19 cellular contexts compared by ENCODE assay signal in the genomic region with DNA sequence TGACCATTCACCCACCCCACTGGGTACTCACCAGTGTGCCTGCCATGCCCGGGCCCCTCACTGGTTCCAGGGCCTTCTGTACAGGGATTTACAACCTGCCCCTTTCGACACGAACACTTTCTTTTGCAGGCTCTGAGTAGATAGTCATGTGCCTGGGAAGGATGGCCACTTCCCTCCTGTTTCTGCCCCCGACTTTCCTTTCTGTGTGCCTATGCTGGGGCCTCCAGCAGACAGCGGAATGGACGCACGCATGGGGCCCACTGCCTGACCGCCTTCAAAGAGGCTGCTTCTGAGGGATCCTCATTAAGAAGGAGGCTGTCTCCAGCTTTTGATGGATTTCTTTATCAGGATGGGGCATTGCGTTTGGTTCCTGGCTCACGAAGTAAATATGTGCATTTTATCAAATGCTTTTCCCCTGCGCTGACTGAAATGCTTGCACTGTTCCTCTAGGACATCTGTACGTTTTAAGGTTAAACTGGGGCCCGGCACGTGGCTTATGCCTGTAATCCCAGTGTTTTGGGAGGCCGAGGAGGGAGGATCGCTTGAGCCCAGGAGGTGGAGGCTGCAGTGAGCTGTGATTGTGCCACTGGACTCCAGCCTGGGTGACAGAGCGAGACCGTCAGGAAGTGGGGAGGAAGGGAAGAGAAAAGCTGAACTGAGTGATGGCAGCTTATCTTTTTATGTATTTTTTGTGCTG. TPM values are rescaled to one million over a fixed set of nuclear protein-coding genes. Genes with fewer than 3 reads are reported as not detected.
DNase-seq lines count a peak whose midpoint lies in the region; ATAC-seq and TF ChIP-seq lines count a peak whose summit lies in the region.
"Had no signal": no experiment of that assay in that cellular context is flagged by ENCODE, and none has a peak within 500 bp of the region (broad histone marks: within the 10 kb centered on the region; RNA-seq: fewer than 3 reads in every experiment).

No MANE protein-coding gene starts in this region.

- H2BK120ac ChIP-seq in neuronal stem cell (ENCODE audit: low read depth, low read length) = no peak overlapping the region

- WGBS in neuronal stem cell (ENCODE audit: extremely low coverage in 2 of 2, insufficient read length in 2 of 2, insufficient replicate concordance in 1 of 2), 2 donors = no CpG with 5 or more reads among the region's 18 CpGs
- WGBS in aorta, 2 donors = 72% methylated on average over 18 of the region's 18 CpGs
- WGBS in sigmoid colon, 2 donors = 78 to 85% methylated on average over 18 of the region's 18 CpGs

- TF ChIP-seq POLR2A in sigmoid colon (IDR thresholded peaks at IDR 0.05) = no peak

- DNase-seq in activated effector memory CD4-positive, alpha-beta T cell treated with anti-CD3 and anti-CD28 coated beads, Interleukin-2, amount 50 U/mL, for 16 hours = peak; percentile 42
- no peak for DNase-seq in activated effector memory CD4-positive, alpha-beta T cell treated with Interleukin-2 at 50 U/mL for 16 hours
- no peak for DNase-seq in stimulated activated naive CD8-positive, alpha-beta T cell treated with anti-CD3 and anti-CD28 coated beads, Interleukin-15, amount 100 ng/mL, for 72 hours
- DNase-seq in neuronal stem cell (ENCODE audit: low spot score) = no peak
- peak; percentile 18 to 34 for DNase-seq in aorta
- DNase-seq in RKO (ENCODE audit: low spot score) = no peak
- no peak for DNase-seq in sigmoid colon
- DNase-seq: AML-193; Calu3; CD8-positive, alpha-beta T cell; DMS79 treated with DMSO at 0.1 percent for 48 hours; GF-D8; HCEC 1CT had no signal

- no peak overlapping the region for H3K27ac ChIP-seq in neuronal stem cell (replicated peaks; ENCODE audit: low read length)
- H3K27ac ChIP-seq in aorta (ENCODE audit: low read depth in 1 of 2, low read length in 2 of 2) = no peak overlapping the region
- no peak overlapping the region for H3K27ac ChIP-seq in sigmoid colon
- H3K27ac ChIP-seq: 22Rv1, A549 had no signal

- H3K4me3 ChIP-seq in neuronal stem cell (ENCODE audit: low read length in 2 of 2) (no peak overlapping the region), aorta (ENCODE audit: low read length in 2 of 2) (no peak overlapping the region), sigmoid colon (no peak overlapping the region)
- H3K4me3 ChIP-seq: A549, GM23338 had no signal

- H2BK5ac ChIP-seq in neuronal stem cell (ENCODE audit: low read length) = no peak overlapping the region

- no peak overlapping the region for H3K18ac ChIP-seq in neuronal stem cell (ENCODE audit: low read length)

- H3K79me1 ChIP-seq in neuronal stem cell (ENCODE audit: low read depth, low read length) = peaks cover 3% of the 10 kb centered on the region

- no peak overlapping the region for H4K91ac ChIP-seq in neuronal stem cell (ENCODE audit: low read depth, low read length, poor library complexity)

- H2BK12ac ChIP-seq in neuronal stem cell (ENCODE audit: low read length) = no peak overlapping the region

- no peak overlapping the region for H3K9ac ChIP-seq in neuronal stem cell (ENCODE audit: low read depth, low read length, poor library complexity)

- peak overlapping the region; percentile 65 for H3K23ac ChIP-seq in neuronal stem cell (ENCODE audit: low read depth, low read length, poor library complexity)

- peak overlapping the region; percentile 56 for H2AK5ac ChIP-seq in neuronal stem cell (ENCODE audit: low read depth, low read length)

- no peaks in the 10 kb centered on the region for H3K4me1 Mint-ChIP-seq in stimulated activated naive CD8-positive, alpha-beta T cell treated with anti-CD3 and anti-CD28 coated beads, Interleukin-15, Interleukin-2, amounts not matched to agents 100 ng/mL and 50 ng/mL, for 24 hours (ENCODE audit: low read depth)
- no peaks in the 10 kb centered on the region for H3K4me1 Mint-ChIP-seq in stimulated activated naive CD8-positive, alpha-beta T cell treated with anti-CD3 and anti-CD28 coated beads, Interleukin-15, amount 100 ng/mL, for 72 hours

- peaks cover 0 to 10% of the 10 kb centered on the region in 2 donors for H3K9me3 ChIP-seq in neuronal stem cell (replicated peaks in 1 of 2; ENCODE audit: control insufficient read depth in 2 of 2, insufficient read depth in 1 of 2, low read depth in 1 of 2, low read length in 2 of 2)
- no peaks in the 10 kb centered on the region for H3K9me3 ChIP-seq in aorta (ENCODE audit: control insufficient read depth, low read length)
- H3K9me3 ChIP-seq in sigmoid colon = peaks cover 0 to 3% (median 0%) of the 10 kb centered on the region in 4 donors

- no peak for TF ChIP-seq CTCF in sigmoid colon (IDR thresholded peaks at IDR 0.05)

- H3K14ac ChIP-seq in neuronal stem cell (ENCODE audit: low read length) = no peak overlapping the region

- peaks cover 32% of the 10 kb centered on the region for H3K27me3 Mint-ChIP-seq in stimulated activated naive CD8-positive, alpha-beta T cell treated with anti-CD3 and anti-CD28 coated beads, Interleukin-15, Interleukin-2, amounts not matched to agents 100 ng/mL and 50 ng/mL, for 24 hours
- H3K27me3 Mint-ChIP-seq in stimulated activated naive CD8-positive, alpha-beta T cell treated with anti-CD3 and anti-CD28 coated beads, Interleukin-15, amount 100 ng/mL, for 72 hours = peaks cover 40% of the 10 kb centered on the region

- H3K4ac ChIP-seq in neuronal stem cell (ENCODE audit: low read length) = no peak overlapping the region

- H3K36me3 ChIP-seq in neuronal stem cell (replicated peaks in 1 of 2; ENCODE audit: control insufficient read depth in 2 of 2, insufficient read depth in 2 of 2, low read length in 2 of 2) (no peaks in the 10 kb centered on the region), aorta (ENCODE audit: control insufficient read depth in 1 of 2, insufficient read depth in 2 of 2, low read length in 1 of 2) (no peaks in the 10 kb centered on the region), sigmoid colon (no peaks in the 10 kb centered on the region)

- H3K27ac Mint-ChIP-seq in stimulated activated naive CD8-positive, alpha-beta T cell treated with anti-CD3 and anti-CD28 coated beads, Interleukin-15, Interleukin-2, amounts not matched to agents 100 ng/mL and 50 ng/mL, for 24 hours = peak overlapping the region; percentile 68
- no peak overlapping the region for H3K27ac Mint-ChIP-seq in stimulated activated naive CD8-positive, alpha-beta T cell treated with anti-CD3 and anti-CD28 coated beads, Interleukin-15, amount 100 ng/mL, for 72 hours
- H3K27ac Mint-ChIP-seq: CD8-positive, alpha-beta T cell; GM23338 had no signal

- no peak overlapping the region for H2BK15ac ChIP-seq in neuronal stem cell (ENCODE audit: low read length)

- H3K9me3 Mint-ChIP-seq in stimulated activated naive CD8-positive, alpha-beta T cell treated with anti-CD3 and anti-CD28 coated beads, Interleukin-15, Interleukin-2, amounts not matched to agents 100 ng/mL and 50 ng/mL, for 24 hours = no peaks in the 10 kb centered on the region
- no peaks in the 10 kb centered on the region for H3K9me3 Mint-ChIP-seq in stimulated activated naive CD8-positive, alpha-beta T cell treated with anti-CD3 and anti-CD28 coated beads, Interleukin-15, amount 100 ng/mL, for 72 hours
- H3K9me3 Mint-ChIP-seq: CD8-positive, alpha-beta T cell had no signal

- H3K4me3 Mint-ChIP-seq in stimulated activated naive CD8-positive, alpha-beta T cell treated with anti-CD3 and anti-CD28 coated beads, Interleukin-15, Interleukin-2, amounts not matched to agents 100 ng/mL and 50 ng/mL, for 24 hours = no peak overlapping the region
- H3K4me3 Mint-ChIP-seq in stimulated activated naive CD8-positive, alpha-beta T cell treated with anti-CD3 and anti-CD28 coated beads, Interleukin-15, amount 100 ng/mL, for 72 hours = no peak overlapping the region
- H3K4me3 Mint-ChIP-seq: CD8-positive, alpha-beta T cell; GM23338 had no signal

- H4K8ac ChIP-seq in neuronal stem cell (ENCODE audit: low read depth, low read length) = no peak overlapping the region

- TF ChIP-seq EP300 in sigmoid colon (IDR thresholded peaks at IDR 0.05) = no peak

- no peaks in the 10 kb centered on the region for H3K36me3 Mint-ChIP-seq in stimulated activated naive CD8-positive, alpha-beta T cell treated with anti-CD3 and anti-CD28 coated beads, Interleukin-15, Interleukin-2, amounts not matched to agents 100 ng/mL and 50 ng/mL, for 24 hours (ENCODE audit: low read depth)
- H3K36me3 Mint-ChIP-seq: CD8-positive, alpha-beta T cell had no signal

- intact Hi-C loops in aorta (cut with DNase I) = no loop called here
- intact Hi-C loops in sigmoid colon (cut with DNase I) = no loop called here

- H3K27me3 ChIP-seq in neuronal stem cell (ENCODE audit: control insufficient read depth in 3 of 3, insufficient read depth in 3 of 3, low read depth in 1 of 3, low read length in 3 of 3) (peaks cover 0 to 8% (median 0%) of the 10 kb centered on the region in 3 experiments), aorta (ENCODE audit: control insufficient read depth in 1 of 2, insufficient read depth in 2 of 2, low read length in 1 of 2) (no peaks in the 10 kb centered on the region), sigmoid colon (peaks cover 0 to 37% (median 33%) of the 10 kb centered on the region in 3 donors)

- peak overlapping the region; percentile 18 for H3K4me2 ChIP-seq in neuronal stem cell (ENCODE audit: insufficient read depth, low read length, poor library complexity, severe bottlenecking)
- H3K4me2 ChIP-seq: A549, GM23338 had no signal

- no peak for ATAC-seq in stimulated activated naive CD8-positive, alpha-beta T cell treated with anti-CD3 and anti-CD28 coated beads, Interleukin-15, amount 100 ng/mL, for 72 hours
- ATAC-seq in aorta (ENCODE audit: low FRiP score) = no peak
- ATAC-seq: A549; CD8-positive, alpha-beta T cell; GM23338; HepG2 had no signal

- peaks cover 0 to 1% of the 10 kb centered on the region in 2 donors for H3K4me1 ChIP-seq in neuronal stem cell (ENCODE audit: control insufficient read depth in 2 of 2, insufficient read depth in 1 of 2, low read depth in 1 of 2, low read length in 2 of 2)
- no peaks in the 10 kb centered on the region for H3K4me1 ChIP-seq in aorta (ENCODE audit: control insufficient read depth in 1 of 2, insufficient read depth in 2 of 2, low read length in 2 of 2)
- no peaks in the 10 kb centered on the region for H3K4me1 ChIP-seq in sigmoid colon
- H3K4me1 ChIP-seq: A549 had no signal

- no peak overlapping the region for H2AFZ ChIP-seq in neuronal stem cell (ENCODE audit: low read length)
- H2AFZ ChIP-seq: GM23338 had no signal

RNA-seq across cellular contexts. Expression of gene NKX6-2, which starts 29.4 kb away (rescaled TPM):
- 0.08 TPM for polyA plus RNA-seq in neuronal stem cell (2013, experiment 1 of 2)
- 0.06 TPM for polyA plus RNA-seq in neuronal stem cell (2013, experiment 2 of 2)
- total RNA-seq in aorta = not detected
- polyA plus RNA-seq in aorta = not detected
- total RNA-seq in sigmoid colon = not detected
- polyA plus RNA-seq in sigmoid colon = under 1 TPM in 2 of 3 donors, not detected in 1; 0.01 to 0.60 TPM
- total RNA-seq: Calu3; CD8-positive, alpha-beta T cell; HepG2 had no signal
- polyA plus RNA-seq: A549, BJ, HepG2 had no signal

Comparison
In these comparisons a context has a peak if more than half of its experiments do, and no peak if none do; other contexts are left out.
1. DNase-seq: peak in activated effector memory CD4-positive, alpha-beta T cell treated with anti-CD3 and anti-CD28 coated beads, Interleukin-2, amount 50 U/mL, for 16 hours (single experiment) and aorta (2 of 2); none in activated effector memory CD4-positive, alpha-beta T cell treated with Interleukin-2 at 50 U/mL for 16 hours (single experiment), stimulated activated naive CD8-positive, alpha-beta T cell treated with anti-CD3 and anti-CD28 coated beads, Interleukin-15, amount 100 ng/mL, for 72 hours (0 of 2), neuronal stem cell (single experiment), RKO (single experiment) and sigmoid colon (single experiment).